10 cellular contexts compared by ENCODE assay signal in the genomic region with DNA sequence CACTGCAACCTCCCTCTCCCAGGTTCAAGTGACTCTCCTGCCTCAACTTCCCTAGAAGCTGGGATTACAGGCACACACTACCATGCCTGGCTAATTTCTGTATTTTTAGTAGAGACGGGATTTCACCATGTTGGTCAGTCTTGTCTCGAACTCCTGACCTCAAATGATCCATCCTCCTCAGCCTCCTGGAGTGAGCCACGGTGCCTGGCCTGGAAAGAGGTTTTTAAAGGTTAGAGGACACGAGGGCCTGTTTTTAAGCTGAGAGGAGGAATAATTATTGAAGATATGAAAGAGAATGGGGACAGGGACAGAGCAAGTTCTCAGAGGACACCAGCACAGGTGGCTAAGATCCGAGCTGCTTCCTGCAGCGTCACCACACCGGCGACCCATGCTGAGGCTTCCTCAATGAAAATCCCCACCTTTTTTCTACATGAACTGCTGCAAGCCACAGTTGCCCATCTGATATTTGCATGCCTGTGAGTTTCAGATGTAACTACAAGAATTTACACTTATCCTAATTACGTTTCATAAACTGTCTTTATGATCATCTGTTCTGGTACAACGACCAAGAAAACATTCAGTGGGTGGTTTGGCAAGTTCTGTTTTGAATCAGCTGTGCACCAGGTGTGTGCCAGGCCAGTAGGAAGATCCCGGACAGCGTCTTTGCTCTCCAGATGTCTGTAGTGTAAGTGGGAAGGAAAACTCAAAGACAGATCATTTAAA.
DNase-seq lines count a peak whose midpoint lies in the region; ATAC-seq, FAIRE-seq and TF ChIP-seq lines count a peak whose summit lies in the region.
"Had no signal": no experiment of that assay in that cellular context is flagged by ENCODE, and none has a peak within 500 bp of the region (broad histone marks: within the 10 kb centered on the region; RNA-seq: fewer than 3 reads in every experiment).

No MANE protein-coding gene starts in this region.

- H3K9ac ChIP-seq in GM12878 (ENCODE audit: control insufficient read depth, insufficient read depth, low read length): peak overlapping the region; percentile 64

- H3K27ac ChIP-seq in GM12878 (ENCODE audit: control insufficient read depth, insufficient read depth): peak overlapping the region; percentile 81

- no peaks in the 10 kb centered on the region for H3K79me2 ChIP-seq in GM12878 (ENCODE audit: control insufficient read depth, insufficient read depth, low read length)

- H3K4me3 ChIP-seq in GM12878: peak overlapping the region; percentile 41; the same call in 1 of the 2 replicates

- POLR2A ChIA-PET in GM12878 (lab: Charles Lee): interaction anchor here (0.6 to 1.3 kb wide), 2 partner anchors 61 to 255 kb away, joined by 3 to 6 read pairs; no protein-coding TSS in a partner anchor

- H3K9me3 ChIP-seq in GM12878 (replicated peaks; ENCODE audit: control insufficient read depth, insufficient read depth, low read length): no peaks in the 10 kb centered on the region

- peak; percentile 87 for ATAC-seq in GM19463 (IDR thresholded peaks at IDR 0.05; ENCODE audit: unreplicated experiment)
- ATAC-seq in HG03064 (IDR thresholded peaks at IDR 0.05; ENCODE audit: low read depth, unreplicated experiment): peak; percentile 84
- peak; percentile 95 for ATAC-seq in GM12878
- ATAC-seq: activated CD8-positive, alpha-beta memory T cell treated with anti-CD3 and anti-CD28 coated beads, Interleukin-2, amount 10 ng/mL, durations not matched to agents 7 days and 5 days had no signal

- intact Hi-C loops in GM12878 (cut with micrococcal nuclease; ENCODE audit: unreplicated experiment): no loop called here

- peak; percentile 43 to 61; a peak in 1 of 4 replicates for TF ChIP-seq EP300 in GM12878 (IDR thresholded peaks at IDR 0.05; ENCODE audit: borderline replicate concordance in 1 of 2, control insufficient read depth in 1 of 2, low read depth in 2 of 2, low read length in 2 of 2)

- CTCF ChIA-PET in GM12878 (lab: Yijun Ruan, JAX): interaction anchor here (0.9 to 2.1 kb wide), 3 partner anchors 11 to 94 kb away, joined by 3 to 11 read pairs (median 5); no protein-coding TSS in a partner anchor

- TF ChIP-seq POLR2A in GM12892 (IDR thresholded peaks at IDR 0.05; ENCODE audit: low read depth, low read length) (peak; percentile 44; the same call in 1 of the 2 replicates), GM12878 (IDR thresholded peaks at IDR 0.05; ENCODE audit: low read depth, low read length) (peak; percentile 70)

- no peaks in the 10 kb centered on the region for H3K27me3 ChIP-seq in GM12878 (replicated peaks in 1 of 2; ENCODE audit: control insufficient read depth in 2 of 2, insufficient read depth in 2 of 2, low read length in 1 of 2)

- WGBS in GM12878 (ENCODE audit: insufficient coverage, insufficient replicate concordance, low lambda C conversion rate, missing lambda C conversion rate): 1% methylated on average over 12 of the region's 12 CpGs

- peak overlapping the region; percentile 77 for H2AFZ ChIP-seq in GM12878 (ENCODE audit: control insufficient read depth, low read depth, low read length)

- DNase-seq in GM12892 (ENCODE audit: insufficient read length) (peak; percentile 54), GM12878 (ENCODE audit: low read depth, low spot score) (peak; percentile 94), NCI-H1105 treated with DMSO at 0.1 percent for 48 hours (lab: John Stamatoyannopoulos, UW) (no peak), NCI-H748 treated with DMSO at 0.1 percent for 48 hours (lab: John Stamatoyannopoulos, UW) (no peak), NCI-H510A treated with DMSO at 0.1 percent for 48 hours (lab: John Stamatoyannopoulos, UW) (no peak), ureter (ENCODE audit: low spot score) (no peak)
- DNase-seq: activated CD8-positive, alpha-beta memory T cell treated with anti-CD3 and anti-CD28 coated beads, Interleukin-2, amount 10 ng/mL, durations not matched to agents 7 days and 5 days; Calu3 had no signal

- H3K4me1 ChIP-seq in GM12878 (ENCODE audit: control insufficient read depth, insufficient read depth, low read length): peaks cover 23% of the 10 kb centered on the region

- FAIRE-seq in GM12892 (lab: Jason Lieb, UNC): peak; percentile 92
- peak; percentile 98 for FAIRE-seq in GM12878 (lab: Jason Lieb, UNC)

- no peaks in the 10 kb centered on the region for H4K20me1 ChIP-seq in GM12878 (ENCODE audit: control insufficient read depth, insufficient read depth)

- no peak for TF ChIP-seq CTCF in GM12878 (IDR thresholded peaks at IDR 0.05 in 2 of 3, conservative IDR thresholded peaks at IDR 0.05 in 1 of 3; ENCODE audit: control insufficient read depth in 2 of 3, extremely low read depth in 1 of 3, insufficient read depth in 1 of 3, low read depth in 3 of 3, low read length in 3 of 3)

- H3K4me2 ChIP-seq in GM12878 (ENCODE audit: control insufficient read depth, insufficient read depth): peak overlapping the region; percentile 98

- in situ Hi-C loops in GM12878 (cut with MboI): no loop called here

- H3K36me3 ChIP-seq in GM12878 (ENCODE audit: control insufficient read depth in 2 of 2, insufficient read depth in 2 of 2, low read length in 1 of 2): no peaks in the 10 kb centered on the region

- no peak for TF ChIP-seq RAD21 in GM12878 (IDR thresholded peaks at IDR 0.05; ENCODE audit: insufficient read depth, low read depth, low read length)

- RAD21 ChIA-PET in GM12878 (lab: Charles Lee; ENCODE audit: unreplicated experiment): interaction anchor here (1.0 to 2.1 kb wide), 5 partner anchors 10 to 100 kb away, joined by 3 to 13 read pairs (median 4); no protein-coding TSS in a partner anchor

- SMC1A ChIA-PET in GM12878 (lab: Charles Lee; ENCODE audit: uncharacterized antibody, unreplicated experiment): interaction anchor here (0.9 to 2.0 kb wide), 8 partner anchors 11 to 136 kb away, joined by 3 to 7 read pairs (median 3); no protein-coding TSS in a partner anchor

- BruUV-seq in GM12878 (replicated peaks; lab: Mats Ljungman, UMichigan): no TSS peak

TF ChIP-seq in GM12878, 131 proteins besides CTCF, POLR2A, EP300 and RAD21 (continues in another document):
- no peak for TF ChIP-seq SUZ12 (IDR thresholded peaks at IDR 0.05; ENCODE audit: unreplicated experiment)
- TF ChIP-seq, protein P1, sequence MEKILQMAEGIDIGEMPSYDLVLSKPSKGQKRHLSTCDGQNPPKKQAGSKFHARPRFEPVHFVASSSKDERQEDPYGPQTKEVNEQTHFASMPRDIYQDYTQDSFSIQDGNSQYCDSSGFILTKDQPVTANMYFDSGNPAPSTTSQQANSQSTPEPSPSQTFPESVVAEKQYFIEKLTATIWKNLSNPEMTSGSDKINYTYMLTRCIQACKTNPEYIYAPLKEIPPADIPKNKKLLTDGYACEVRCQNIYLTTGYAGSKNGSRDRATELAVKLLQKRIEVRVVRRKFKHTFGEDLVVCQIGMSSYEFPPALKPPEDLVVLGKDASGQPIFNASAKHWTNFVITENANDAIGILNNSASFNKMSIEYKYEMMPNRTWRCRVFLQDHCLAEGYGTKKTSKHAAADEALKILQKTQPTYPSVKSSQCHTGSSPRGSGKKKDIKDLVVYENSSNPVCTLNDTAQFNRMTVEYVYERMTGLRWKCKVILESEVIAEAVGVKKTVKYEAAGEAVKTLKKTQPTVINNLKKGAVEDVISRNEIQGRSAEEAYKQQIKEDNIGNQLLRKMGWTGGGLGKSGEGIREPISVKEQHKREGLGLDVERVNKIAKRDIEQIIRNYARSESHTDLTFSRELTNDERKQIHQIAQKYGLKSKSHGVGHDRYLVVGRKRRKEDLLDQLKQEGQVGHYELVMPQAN (conservative IDR thresholded peaks at IDR 0.05): no peak
- TF ChIP-seq CREB1 (IDR thresholded peaks at IDR 0.05; ENCODE audit: low read depth): peak; percentile 81
- TF ChIP-seq, protein P2, sequence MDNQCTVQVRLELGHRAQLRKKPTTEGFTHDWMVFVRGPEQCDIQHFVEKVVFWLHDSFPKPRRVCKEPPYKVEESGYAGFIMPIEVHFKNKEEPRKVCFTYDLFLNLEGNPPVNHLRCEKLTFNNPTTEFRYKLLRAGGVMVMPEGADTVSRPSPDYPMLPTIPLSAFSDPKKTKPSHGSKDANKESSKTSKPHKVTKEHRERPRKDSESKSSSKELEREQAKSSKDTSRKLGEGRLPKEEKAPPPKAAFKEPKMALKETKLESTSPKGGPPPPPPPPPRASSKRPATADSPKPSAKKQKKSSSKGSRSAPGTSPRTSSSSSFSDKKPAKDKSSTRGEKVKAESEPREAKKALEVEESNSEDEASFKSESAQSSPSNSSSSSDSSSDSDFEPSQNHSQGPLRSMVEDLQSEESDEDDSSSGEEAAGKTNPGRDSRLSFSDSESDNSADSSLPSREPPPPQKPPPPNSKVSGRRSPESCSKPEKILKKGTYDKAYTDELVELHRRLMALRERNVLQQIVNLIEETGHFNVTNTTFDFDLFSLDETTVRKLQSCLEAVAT (IDR thresholded peaks at IDR 0.05): peak; percentile 81
- TF ChIP-seq TBL1XR1 (IDR thresholded peaks at IDR 0.05; ENCODE audit: low read depth, low read length): no peak
- no peak for TF ChIP-seq FOS (IDR thresholded peaks at IDR 0.05; ENCODE audit: borderline replicate concordance, extremely low read depth, insufficient read length)
- TF ChIP-seq, protein P3, sequence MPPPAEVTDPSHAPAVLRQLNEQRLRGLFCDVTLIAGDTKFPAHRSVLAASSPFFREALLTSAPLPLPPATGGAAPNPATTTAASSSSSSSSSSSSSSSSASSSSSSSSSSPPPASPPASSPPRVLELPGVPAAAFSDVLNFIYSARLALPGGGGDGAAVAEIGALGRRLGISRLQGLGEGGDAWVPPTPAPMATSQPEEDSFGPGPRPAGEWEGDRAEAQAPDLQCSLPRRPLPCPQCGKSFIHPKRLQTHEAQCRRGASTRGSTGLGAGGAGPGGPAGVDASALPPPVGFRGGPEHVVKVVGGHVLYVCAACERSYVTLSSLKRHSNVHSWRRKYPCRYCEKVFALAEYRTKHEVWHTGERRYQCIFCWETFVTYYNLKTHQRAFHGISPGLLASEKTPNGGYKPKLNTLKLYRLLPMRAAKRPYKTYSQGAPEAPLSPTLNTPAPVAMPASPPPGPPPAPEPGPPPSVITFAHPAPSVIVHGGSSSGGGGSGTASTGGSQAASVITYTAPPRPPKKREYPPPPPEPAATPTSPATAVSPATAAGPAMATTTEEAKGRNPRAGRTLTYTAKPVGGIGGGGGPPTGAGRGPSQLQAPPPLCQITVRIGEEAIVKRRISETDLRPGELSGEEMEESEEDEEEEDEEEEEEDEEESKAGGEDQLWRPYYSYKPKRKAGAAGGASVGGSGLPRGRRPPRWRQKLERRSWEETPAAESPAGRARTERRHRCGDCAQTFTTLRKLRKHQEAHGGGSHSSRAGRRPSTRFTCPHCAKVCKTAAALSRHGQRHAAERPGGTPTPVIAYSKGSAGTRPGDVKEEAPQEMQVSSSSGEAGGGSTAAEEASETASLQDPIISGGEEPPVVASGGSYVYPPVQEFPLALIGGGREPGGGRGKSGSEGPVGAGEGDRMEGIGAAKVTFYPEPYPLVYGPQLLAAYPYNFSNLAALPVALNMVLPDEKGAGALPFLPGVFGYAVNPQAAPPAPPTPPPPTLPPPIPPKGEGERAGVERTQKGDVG (CRISPR knock-in tag; IDR thresholded peaks at IDR 0.05): no peak
- TF ChIP-seq CHD4 (IDR thresholded peaks at IDR 0.05): no peak
- no peak for TF ChIP-seq NRF1 (conservative IDR thresholded peaks at IDR 0.05; ENCODE audit: low read depth, low read length)

Comparison
In these comparisons a context has a peak if more than half of its experiments do, and no peak if none do; other contexts are left out.
1. DNase-seq: peak in GM12892 (single experiment) and GM12878 (single experiment); none in NCI-H1105 treated with DMSO at 0.1 percent for 48 hours (single experiment), NCI-H748 treated with DMSO at 0.1 percent for 48 hours (single experiment), NCI-H510A treated with DMSO at 0.1 percent for 48 hours (single experiment) and ureter (single experiment).
2. Peak in every context shown above with its lines, with median percentiles within 50 percentile points of each other: ATAC-seq.